14 cellular contexts compared by ENCODE assay signal in the genomic region with DNA sequence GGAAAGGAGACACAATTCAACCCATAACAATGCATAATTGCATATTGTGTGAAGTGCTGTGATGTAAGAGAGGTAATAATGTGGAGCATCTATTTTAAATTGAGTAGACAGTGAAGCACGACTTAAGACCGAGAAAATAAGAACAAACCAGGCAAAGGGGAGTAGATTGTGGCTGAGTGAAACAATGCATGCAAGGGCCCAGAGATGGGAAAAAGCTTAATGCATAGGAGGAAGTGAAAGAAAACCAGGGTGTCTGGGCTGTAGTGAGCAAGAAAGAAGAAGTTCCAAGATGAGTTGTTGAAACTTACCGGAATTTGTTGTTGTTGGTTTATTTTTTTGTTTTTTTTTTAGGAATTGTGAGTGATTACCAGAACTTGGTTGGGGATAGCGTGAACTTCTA.
DNase-seq lines count a peak whose midpoint lies in the region; ATAC-seq and TF ChIP-seq lines count a peak whose summit lies in the region.
"Had no signal": no experiment of that assay in that cellular context is flagged by ENCODE, and none has a peak within 500 bp of the region (broad histone marks: within the 10 kb centered on the region; RNA-seq: fewer than 3 reads in every experiment).

No MANE protein-coding gene starts in this region.

- ATAC-seq in GM18502 (IDR thresholded peaks at IDR 0.05; ENCODE audit: poor library complexity, unreplicated experiment): peak; percentile 87
- peak; percentile 71 for ATAC-seq in GM21423 (IDR thresholded peaks at IDR 0.05; ENCODE audit: unreplicated experiment)
- peak; percentile 91 for ATAC-seq in HG03103 (IDR thresholded peaks at IDR 0.05; ENCODE audit: low read depth, unreplicated experiment)
- no peak for ATAC-seq in natural killer cell
- ATAC-seq: esophagus mucosa, Right ventricle myocardium inferior had no signal

- TF ChIP-seq CTCF in natural killer cell (IDR thresholded peaks at IDR 0.05): no peak

- H3K4me1 Mint-ChIP-seq in natural killer cell: no peaks in the 10 kb centered on the region
- H3K4me1 Mint-ChIP-seq: immature natural killer cell had no signal

- DNase-seq in SIG-M5 treated with dmso at 0.1 percent for 504 hours (lab: John Stamatoyannopoulos, UW; ENCODE audit: unreplicated experiment): peak; percentile 64
- no peak for DNase-seq in natural killer cell
- no peak for DNase-seq in NCI-H128 (lab: John Stamatoyannopoulos, UW; ENCODE audit: unreplicated experiment)
- no peak for DNase-seq in cardiac septum (ENCODE audit: low spot score)
- no peak for DNase-seq in activated gamma-delta T cell treated with Interleukin-2 at 50 U/mL for 16 hours
- DNase-seq: activated CD4-positive, alpha-beta T cell treated with anti-CD3 and anti-CD28 coated beads for 1 hour; activated effector memory CD4-positive, alpha-beta T cell treated with Interleukin-2 at 50 U/mL for 16 hours; EL; immature natural killer cell had no signal

- no peaks in the 10 kb centered on the region for H3K36me3 Mint-ChIP-seq in natural killer cell
- H3K36me3 Mint-ChIP-seq: immature natural killer cell had no signal

- H3K27me3 Mint-ChIP-seq in natural killer cell (ENCODE audit: low read depth in 2 of 2): no peaks in the 10 kb centered on the region

- H3K27ac Mint-ChIP-seq in natural killer cell: no peak overlapping the region
- H3K27ac Mint-ChIP-seq: immature natural killer cell had no signal

- H3K9me3 Mint-ChIP-seq in natural killer cell: peaks cover 0 to 2% of the 10 kb centered on the region in 2 donors
- H3K9me3 Mint-ChIP-seq: immature natural killer cell had no signal

- H3K4me3 Mint-ChIP-seq in natural killer cell: no peak overlapping the region
- H3K4me3 Mint-ChIP-seq: immature natural killer cell had no signal

- intact Hi-C loops in natural killer cell (cut with micrococcal nuclease): no loop called here
- intact Hi-C loops in cardiac septum (cut with DNase I): no loop called here

Comparison
In these comparisons a context has a peak if more than half of its experiments do, and no peak if none do; other contexts are left out.
1. ATAC-seq: peak in GM18502 (single experiment), GM21423 (single experiment) and HG03103 (single experiment); none in natural killer cell (0 of 3).